Comparison of ENCODE assay signal across 18 cellular contexts in the genomic region with DNA sequence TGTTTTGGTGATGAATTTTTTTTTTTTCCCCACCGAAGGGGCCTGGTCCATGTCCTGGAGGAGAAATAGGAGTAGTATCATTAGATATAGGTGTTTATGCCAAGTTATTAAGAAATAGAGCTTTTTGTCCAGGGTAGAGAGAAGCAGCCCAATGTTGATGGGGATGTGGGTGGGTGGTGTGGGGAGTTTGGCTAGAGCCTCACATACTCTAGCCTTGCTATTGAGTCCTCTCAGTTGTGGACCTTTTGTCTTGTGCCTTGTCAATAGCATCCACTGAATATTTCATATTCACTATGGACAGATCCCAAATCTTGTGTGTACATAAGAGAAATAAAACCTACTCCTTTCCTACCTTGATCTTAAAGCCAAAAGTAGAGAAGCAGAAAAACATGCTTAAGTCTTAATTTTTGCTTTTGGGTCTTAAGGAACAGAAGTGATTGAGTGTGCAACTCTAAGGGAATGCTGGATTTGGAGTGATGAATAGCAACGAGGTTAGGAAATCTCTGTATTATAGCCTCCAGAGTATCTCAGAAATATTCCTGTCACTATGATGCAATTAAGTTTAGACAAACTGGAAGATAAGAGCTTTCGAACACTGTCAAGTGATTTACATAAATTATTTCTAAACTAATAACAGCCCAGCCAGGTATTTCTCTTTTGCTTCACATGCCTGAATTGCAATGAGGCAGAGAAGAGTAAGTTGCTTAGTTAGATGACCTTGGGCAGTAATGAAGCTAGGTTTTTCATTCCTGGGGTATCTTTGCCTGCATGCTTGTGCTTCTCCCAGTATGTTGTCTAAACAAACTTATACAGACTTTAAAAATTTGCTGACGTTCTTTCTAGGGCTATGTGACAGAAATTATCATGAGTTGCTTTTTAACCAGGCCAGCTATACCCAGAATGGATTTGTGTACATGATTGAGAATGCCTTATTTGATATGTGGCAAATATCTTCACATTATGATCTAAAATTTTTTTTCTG.
DNase-seq lines count a peak whose midpoint lies in the region; ATAC-seq and TF ChIP-seq lines count a peak whose summit lies in the region.
"Had no signal": no experiment of that assay in that cellular context is flagged by ENCODE, and none has a peak within 500 bp of the region (broad histone marks: within the 10 kb centered on the region; RNA-seq: fewer than 3 reads in every experiment).

No MANE protein-coding gene starts in this region.

- H4K20me1 ChIP-seq in fibroblast of lung (ENCODE audit: control insufficient read depth, extremely low read depth, insufficient read depth, low read length) = no peaks in the 10 kb centered on the region

- no peak for TF ChIP-seq EP300 in tibial nerve (IDR thresholded peaks at IDR 0.05)

- H3K27ac ChIP-seq in RWPE2 (ENCODE audit: poor library complexity, severe bottlenecking) (peak overlapping the region; percentile 73), fibroblast of lung (ENCODE audit: insufficient read depth, low read length) (peak overlapping the region; percentile 43), mesenchymal stem cell (ENCODE audit: low read length, poor library complexity, severe bottlenecking) (peak overlapping the region; percentile 67), tibial nerve (peak overlapping the region in 1 of 4 donors; percentile 32)

- in situ Hi-C loops in G401 (cut with HindIII; ENCODE audit: low sequenced_read_pairs) = no loop called here

- H2AFZ ChIP-seq in fibroblast of lung (ENCODE audit: low read length) (no peak overlapping the region), mesenchymal stem cell (ENCODE audit: low read depth, low read length) (no peak overlapping the region)

- H3K27me3 ChIP-seq in RWPE2 (ENCODE audit: insufficient read depth, poor library complexity, severe bottlenecking) (no peaks in the 10 kb centered on the region), fibroblast of lung (ENCODE audit: control insufficient read depth, insufficient read depth, low read length) (no peaks in the 10 kb centered on the region), mesenchymal stem cell (ENCODE audit: control insufficient read depth in 1 of 2, insufficient read depth in 1 of 2, low read length in 2 of 2) (no peaks in the 10 kb centered on the region), tibial nerve (no peaks in the 10 kb centered on the region)

- TF ChIP-seq CTCF in RWPE2 (IDR thresholded peaks at IDR 0.05; ENCODE audit: poor library complexity, severe bottlenecking) = no peak
- no peak for TF ChIP-seq CTCF in fibroblast of lung (conservative IDR thresholded peaks at IDR 0.05 in 1 of 2, IDR thresholded peaks at IDR 0.05 in 1 of 2; ENCODE audit: low read depth in 1 of 2, low read length in 2 of 2)
- TF ChIP-seq CTCF in tibial nerve (IDR thresholded peaks at IDR 0.05) = no peak

- H3K79me2 ChIP-seq in fibroblast of lung (ENCODE audit: control insufficient read depth, insufficient read depth, low read length) = peaks cover 62% of the 10 kb centered on the region

- 95% methylated on average over 1 of the region's 4 CpGs for WGBS in mesenchymal stem cell
- whole genome bisulfite sequencing in tibial nerve, 2 donors = 69 to 74% methylated on average over 4 of the region's 4 CpGs

- H3K27ac Mint-ChIP-seq in stimulated activated effector memory CD8-positive, alpha-beta T cell treated with anti-CD3 and anti-CD28 coated beads, Interleukin-12 subunit alpha, Interleukin-12 subunit beta, amount 100 ng/mL, for 72 hours = no peak overlapping the region
- H3K27ac Mint-ChIP-seq: B cell; stimulated activated naive CD8-positive, alpha-beta T cell treated with anti-CD3 and anti-CD28 coated beads, Interleukin-15, Interleukin-2, amounts not matched to agents 100 ng/mL and 50 ng/mL, for 24 hours had no signal

- H3K4ac ChIP-seq in mesenchymal stem cell (ENCODE audit: low read depth in 1 of 2, low read length in 2 of 2) = no peak overlapping the region

- H3K4me3 Mint-ChIP-seq in stimulated activated effector memory CD8-positive, alpha-beta T cell treated with anti-CD3 and anti-CD28 coated beads, Interleukin-12 subunit alpha, Interleukin-12 subunit beta, amount 100 ng/mL, for 72 hours = no peak overlapping the region
- H3K4me3 Mint-ChIP-seq: B cell; stimulated activated naive CD8-positive, alpha-beta T cell treated with anti-CD3 and anti-CD28 coated beads, Interleukin-15, Interleukin-2, amounts not matched to agents 100 ng/mL and 50 ng/mL, for 24 hours had no signal

- no peak overlapping the region for H3K9ac ChIP-seq in fibroblast of lung (ENCODE audit: insufficient read depth, low read length)
- peak overlapping the region; percentile 51 for H3K9ac ChIP-seq in mesenchymal stem cell (ENCODE audit: low read length)

- peaks cover 14% of the 10 kb centered on the region for H3K79me1 ChIP-seq in mesenchymal stem cell (replicated peaks; ENCODE audit: low read length, poor library complexity, severe bottlenecking)

- no peak for ATAC-seq in RWPE2 (ENCODE audit: low read depth)
- no peak for ATAC-seq in stimulated activated effector memory CD8-positive, alpha-beta T cell treated with anti-CD3 and anti-CD28 coated beads, Interleukin-12 subunit alpha, Interleukin-12 subunit beta, amount 100 ng/mL, for 72 hours
- ATAC-seq: Panc1, sciatic nerve had no signal

- TF ChIP-seq POLR2A in tibial nerve (IDR thresholded peaks at IDR 0.05) = no peak

- no peaks in the 10 kb centered on the region for H3K36me3 Mint-ChIP-seq in stimulated activated effector memory CD8-positive, alpha-beta T cell treated with anti-CD3 and anti-CD28 coated beads, Interleukin-12 subunit alpha, Interleukin-12 subunit beta, amount 100 ng/mL, for 72 hours

- H2BK15ac ChIP-seq in mesenchymal stem cell (ENCODE audit: low read depth, poor library complexity, severe bottlenecking) = no peak overlapping the region

- peak overlapping the region; percentile 7 for H3K4me2 ChIP-seq in fibroblast of lung (ENCODE audit: extremely low read depth, insufficient read depth, low read length)
- no peak overlapping the region for H3K4me2 ChIP-seq in mesenchymal stem cell (ENCODE audit: low read length, poor library complexity, severe bottlenecking)

- peak overlapping the region in 1 of 2 experiments; percentile 43 for H3K18ac ChIP-seq in mesenchymal stem cell (ENCODE audit: low read depth in 1 of 2, low read length in 2 of 2)

- H3K4me1 ChIP-seq in RWPE2 (ENCODE audit: insufficient read depth, poor library complexity, severe bottlenecking) = peaks cover 28% of the 10 kb centered on the region
- H3K4me1 ChIP-seq in fibroblast of lung (ENCODE audit: control insufficient read depth, extremely low read depth, insufficient read depth, low read length) = peaks cover 16% of the 10 kb centered on the region
- H3K4me1 ChIP-seq in mesenchymal stem cell (ENCODE audit: control insufficient read depth, insufficient read depth, low read depth, low read length) = no peaks in the 10 kb centered on the region
- peaks cover 0 to 35% (median 0%) of the 10 kb centered on the region in 4 donors for H3K4me1 ChIP-seq in tibial nerve

- H3K36me3 ChIP-seq in RWPE2 (ENCODE audit: low read depth) (no peaks in the 10 kb centered on the region; the same call in 1 of the 2 replicates), fibroblast of lung (ENCODE audit: control insufficient read depth, insufficient read depth, low read length) (no peaks in the 10 kb centered on the region), mesenchymal stem cell (ENCODE audit: control insufficient read depth in 1 of 2, insufficient read depth in 2 of 2, low read depth in 1 of 2, low read length in 2 of 2) (no peaks in the 10 kb centered on the region), tibial nerve (no peaks in the 10 kb centered on the region)

- H4K8ac ChIP-seq in mesenchymal stem cell (ENCODE audit: low read length) = no peak overlapping the region

- H3K9me3 Mint-ChIP-seq in stimulated activated effector memory CD8-positive, alpha-beta T cell treated with anti-CD3 and anti-CD28 coated beads, Interleukin-12 subunit alpha, Interleukin-12 subunit beta, amount 100 ng/mL, for 72 hours = peaks cover 5% of the 10 kb centered on the region

- no peak overlapping the region for H2AK5ac ChIP-seq in mesenchymal stem cell (ENCODE audit: low read length, severe bottlenecking)

- H2BK120ac ChIP-seq in mesenchymal stem cell (ENCODE audit: low read depth, low read length) = no peak overlapping the region

- peak overlapping the region in 1 of 2 experiments; percentile 15 for H3K14ac ChIP-seq in mesenchymal stem cell (ENCODE audit: low read length in 2 of 2)

- no peaks in the 10 kb centered on the region for H3K9me3 ChIP-seq in RWPE2 (ENCODE audit: severe bottlenecking)
- no peaks in the 10 kb centered on the region for H3K9me3 ChIP-seq in fibroblast of lung (ENCODE audit: control insufficient read depth, insufficient read depth, low read depth, low read length)
- no peaks in the 10 kb centered on the region for H3K9me3 ChIP-seq in mesenchymal stem cell (ENCODE audit: control insufficient read depth, low read length)
- H3K9me3 ChIP-seq in tibial nerve = no peaks in the 10 kb centered on the region

- no peak overlapping the region for H2BK5ac ChIP-seq in mesenchymal stem cell (ENCODE audit: low read depth, low read length, poor library complexity, severe bottlenecking)

- no peak overlapping the region for H3K4me3 ChIP-seq in RWPE2 (ENCODE audit: severe bottlenecking)
- no peak overlapping the region for H3K4me3 ChIP-seq in fibroblast of lung (replicated peaks in 1 of 4; ENCODE audit: control extremely low read depth in 1 of 4, insufficient read depth in 1 of 4, low read depth in 3 of 4, low read length in 4 of 4)
- peak overlapping the region in 1 of 2 experiments; percentile 31 for H3K4me3 ChIP-seq in mesenchymal stem cell (ENCODE audit: insufficient read depth in 1 of 2, low read depth in 1 of 2, low read length in 2 of 2)
- H3K4me3 ChIP-seq in tibial nerve = no peak overlapping the region

- H3K4me1 Mint-ChIP-seq in stimulated activated effector memory CD8-positive, alpha-beta T cell treated with anti-CD3 and anti-CD28 coated beads, Interleukin-12 subunit alpha, Interleukin-12 subunit beta, amount 100 ng/mL, for 72 hours = no peaks in the 10 kb centered on the region

- H3K23ac ChIP-seq in mesenchymal stem cell (ENCODE audit: low read length in 2 of 2) = no peak overlapping the region

- H4K91ac ChIP-seq in mesenchymal stem cell (ENCODE audit: low read length) = no peak overlapping the region

- H2BK12ac ChIP-seq in mesenchymal stem cell (ENCODE audit: low read length in 2 of 2) = peak overlapping the region in 1 of 2 experiments; percentile 66

- peak; percentile 65 for DNase-seq in EH (ENCODE audit: low read depth)
- DNase-seq in RWPE2 (ENCODE audit: low spot score) = no peak
- DNase-seq in fibroblast of lung (ENCODE audit: low read depth in 2 of 2) = peak; percentile 36 to 56
- peak; percentile 66 for DNase-seq in mesenchymal stem cell
- DNase-seq in G401 (ENCODE audit: low spot score) = no peak
- DNase-seq in tibial nerve (ENCODE audit: low spot score in 2 of 2) = no peak
- DNase-seq in NCI-H1930 (lab: John Stamatoyannopoulos, UW) = no peak
- DNase-seq in stimulated activated effector memory CD8-positive, alpha-beta T cell treated with anti-CD3 and anti-CD28 coated beads, Interleukin-12 subunit alpha, Interleukin-12 subunit beta, amount 100 ng/mL, for 72 hours (ENCODE audit: low spot score in 2 of 2) = no peak
- DNase-seq: activated CD4-positive, alpha-beta T cell treated with anti-CD3 and anti-CD28 coated beads for 48 hours; caudate nucleus; DMS153; NCI-H1092 treated with DMSO at 0.1 percent for 48 hours; NCI-H510A treated with DMSO at 0.1 percent for 48 hours; T-helper 2 cell had no signal

Comparison
In these comparisons a context has a peak if more than half of its experiments do, and no peak if none do; other contexts are left out.
1. DNase-seq: peak in EH (single experiment), fibroblast of lung (2 of 2) and mesenchymal stem cell (single experiment); none in RWPE2 (single experiment), G401 (single experiment), tibial nerve (0 of 2), NCI-H1930 (0 of 2) and stimulated activated effector memory CD8-positive, alpha-beta T cell treated with anti-CD3 and anti-CD28 coated beads, Interleukin-12 subunit alpha, Interleukin-12 subunit beta, amount 100 ng/mL, for 72 hours (0 of 2).